ENCODE assay signal across 21 cellular contexts in the genomic region with DNA sequence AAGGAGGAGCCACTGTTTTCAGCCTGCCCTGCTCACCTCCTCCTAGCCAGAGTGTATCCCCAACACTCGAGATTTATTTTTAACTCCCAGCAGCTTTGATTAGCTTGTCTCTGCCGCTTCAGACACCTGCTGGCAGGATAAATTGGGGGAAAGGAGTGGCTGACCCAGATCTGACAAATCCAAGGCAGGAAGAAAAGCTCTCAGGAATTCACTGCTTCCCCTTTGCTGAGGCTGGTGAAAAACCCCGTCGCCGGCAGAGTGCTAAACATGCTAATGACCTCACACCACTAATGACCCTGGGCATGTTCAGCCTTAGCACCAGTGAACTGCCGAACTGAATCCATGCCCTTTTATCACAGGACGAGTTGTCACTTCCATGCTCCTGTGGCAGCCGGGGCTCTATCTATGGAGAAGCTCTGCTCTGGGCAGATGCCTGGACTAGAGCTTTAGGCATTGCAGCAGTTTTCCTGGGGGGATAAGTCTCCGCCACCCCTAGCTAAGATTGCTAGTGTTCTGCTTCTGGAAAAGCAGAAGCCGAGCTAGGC.
DNase-seq lines count a peak whose midpoint lies in the region; ATAC-seq and TF ChIP-seq lines count a peak whose summit lies in the region.
"Had no signal": no experiment of that assay in that cellular context is flagged by ENCODE, and none has a peak within 500 bp of the region (broad histone marks: within the 10 kb centered on the region; RNA-seq: fewer than 3 reads in every experiment).

No MANE protein-coding gene starts in this region.

- peak; percentile 70 for DNase-seq in NCI-H526 treated with DMSO at 0.1 percent for 48 hours (lab: John Stamatoyannopoulos, UW)
- DNase-seq in coronary artery (ENCODE audit: low spot score) = peak; percentile 17
- peak; percentile 73 for DNase-seq in retina
- no peak for DNase-seq in AG20443 (ENCODE audit: low spot score)
- no peak for DNase-seq in activated naive CD8-positive, alpha-beta T cell treated with anti-CD3 and anti-CD28 coated beads, Interleukin-2, amount 50 U/mL, for 24 hours
- no peak for DNase-seq in NCI-H2107 treated with DMSO at 0.1 percent for 48 hours (lab: John Stamatoyannopoulos, UW; ENCODE audit: unreplicated experiment)
- DNase-seq: activated CD4-positive, CD25-positive, alpha-beta regulatory T cell treated with anti-CD3 and anti-CD28 coated beads, Interleukin-2, amount 50 U/mL, for 72 hours; activated naive CD4-positive, alpha-beta T cell treated with Interleukin-2 at 50 U/mL for 16 hours; brain microvascular endothelial cell; DMS153; MM.1S; SHP77 had no signal

- H3K27me3 Mint-ChIP-seq in activated naive CD8-positive, alpha-beta T cell treated with anti-CD3 and anti-CD28 coated beads, Interleukin-2, amount 50 U/mL, for 24 hours = peaks cover 22% of the 10 kb centered on the region

- no peak overlapping the region for H3K4me3 ChIP-seq in coronary artery
- peak overlapping the region; percentile 14 for H3K4me3 ChIP-seq in iPS-18a (ENCODE audit: low read length)
- H3K4me3 ChIP-seq: BLaER1 treated with 17β-estradiol and CSF1 and Interleukin-3, amounts not matched to agents 10 nM and 100 nM; skin epidermis; tibial nerve had no signal

- H3K27me3 ChIP-seq in iPS-18a (ENCODE audit: control insufficient read depth, insufficient read depth, low read length) = no peaks in the 10 kb centered on the region
- H3K27me3 ChIP-seq: BLaER1 treated with 17β-estradiol and CSF1 and Interleukin-3, amounts not matched to agents 10 nM and 100 nM; tibial nerve had no signal

- no peak for TF ChIP-seq CTCF in coronary artery (IDR thresholded peaks at IDR 0.05)

- no peak for ATAC-seq in GM21447 (IDR thresholded peaks at IDR 0.05; ENCODE audit: unreplicated experiment)
- ATAC-seq in activated naive CD8-positive, alpha-beta T cell treated with anti-CD3 and anti-CD28 coated beads, Interleukin-2, amount 50 U/mL, for 24 hours = no peak
- ATAC-seq: HepG2; stimulated activated effector memory CD8-positive, alpha-beta T cell treated with anti-CD3 and anti-CD28 coated beads, Interleukin-12 subunit alpha, Interleukin-12 subunit beta, amount 100 ng/mL, for 72 hours had no signal

- H3K9me3 Mint-ChIP-seq in activated naive CD8-positive, alpha-beta T cell treated with anti-CD3 and anti-CD28 coated beads, Interleukin-2, amount 50 U/mL, for 24 hours = no peaks in the 10 kb centered on the region
- H3K9me3 Mint-ChIP-seq: memory B cell; stimulated activated effector memory CD8-positive, alpha-beta T cell treated with anti-CD3 and anti-CD28 coated beads, Interleukin-12 subunit alpha, Interleukin-12 subunit beta, amount 100 ng/mL, for 72 hours had no signal

- H3K27ac ChIP-seq in coronary artery (no peak overlapping the region), iPS-18a (ENCODE audit: low read length) (no peak overlapping the region)
- H3K27ac ChIP-seq: BLaER1 treated with 17β-estradiol and CSF1 and Interleukin-3, amounts not matched to agents 10 nM and 100 nM; brain microvascular endothelial cell; neutrophil; skin epidermis; tibial nerve had no signal

- peaks cover 1% of the 10 kb centered on the region for H3K4me1 Mint-ChIP-seq in activated naive CD8-positive, alpha-beta T cell treated with anti-CD3 and anti-CD28 coated beads, Interleukin-2, amount 50 U/mL, for 24 hours
- H3K4me1 Mint-ChIP-seq: stimulated activated effector memory CD8-positive, alpha-beta T cell treated with anti-CD3 and anti-CD28 coated beads, Interleukin-12 subunit alpha, Interleukin-12 subunit beta, amount 100 ng/mL, for 72 hours had no signal

- no peaks in the 10 kb centered on the region for H3K36me3 Mint-ChIP-seq in activated naive CD8-positive, alpha-beta T cell treated with anti-CD3 and anti-CD28 coated beads, Interleukin-2, amount 50 U/mL, for 24 hours (ENCODE audit: low read depth)
- H3K36me3 Mint-ChIP-seq: memory B cell; stimulated activated effector memory CD8-positive, alpha-beta T cell treated with anti-CD3 and anti-CD28 coated beads, Interleukin-12 subunit alpha, Interleukin-12 subunit beta, amount 100 ng/mL, for 72 hours had no signal

- H3K36me3 ChIP-seq in iPS-18a (ENCODE audit: control insufficient read depth, low read depth, low read length) = peaks cover 14% of the 10 kb centered on the region
- H3K36me3 ChIP-seq: brain microvascular endothelial cell, neutrophil had no signal

- H3K27ac Mint-ChIP-seq in activated naive CD8-positive, alpha-beta T cell treated with anti-CD3 and anti-CD28 coated beads, Interleukin-2, amount 50 U/mL, for 24 hours = no peak overlapping the region
- H3K27ac Mint-ChIP-seq: memory B cell; stimulated activated effector memory CD8-positive, alpha-beta T cell treated with anti-CD3 and anti-CD28 coated beads, Interleukin-12 subunit alpha, Interleukin-12 subunit beta, amount 100 ng/mL, for 72 hours had no signal

- no peak overlapping the region for H3K9ac ChIP-seq in iPS-18a (ENCODE audit: low read length)
- H3K9ac ChIP-seq: BLaER1 treated with 17β-estradiol and CSF1 and Interleukin-3, amounts not matched to agents 10 nM and 100 nM had no signal

- H3K4me1 ChIP-seq in iPS-18a (ENCODE audit: control insufficient read depth, low read depth, low read length) = peaks cover 40% of the 10 kb centered on the region

- no peaks in the 10 kb centered on the region for H3K9me3 ChIP-seq in iPS-18a (ENCODE audit: control insufficient read depth, low read depth, low read length)
- H3K9me3 ChIP-seq: BLaER1 treated with 17β-estradiol and CSF1 and Interleukin-3, amounts not matched to agents 10 nM and 100 nM; neutrophil; tibial nerve had no signal

- no peak overlapping the region for H3K4me3 Mint-ChIP-seq in activated naive CD8-positive, alpha-beta T cell treated with anti-CD3 and anti-CD28 coated beads, Interleukin-2, amount 50 U/mL, for 24 hours
- H3K4me3 Mint-ChIP-seq: memory B cell; stimulated activated effector memory CD8-positive, alpha-beta T cell treated with anti-CD3 and anti-CD28 coated beads, Interleukin-12 subunit alpha, Interleukin-12 subunit beta, amount 100 ng/mL, for 72 hours had no signal

Comparison
In these comparisons a context has a peak if more than half of its experiments do, and no peak if none do; other contexts are left out.
1. DNase-seq: peak in NCI-H526 treated with DMSO at 0.1 percent for 48 hours (single experiment), coronary artery (single experiment) and retina (single experiment); none in AG20443 (single experiment), activated naive CD8-positive, alpha-beta T cell treated with anti-CD3 and anti-CD28 coated beads, Interleukin-2, amount 50 U/mL, for 24 hours (single experiment) and NCI-H2107 treated with DMSO at 0.1 percent for 48 hours (single experiment).